ENCODE assay signal across 1 cellular context in genomic region chr4:54767376-54767775, GRCh38.
TF ChIP-seq lines count a peak whose summit lies in the region.

No MANE protein-coding gene starts in this region.

TF ChIP-seq in GM23338, 12 proteins besides CTCF, POLR2A, EP300 and RAD21 (continued from another document):
- no peak for TF ChIP-seq ZNF462 (CRISPR knock-in tag; IDR thresholded peaks at IDR 0.05)
- no peak for TF ChIP-seq REST (IDR thresholded peaks at IDR 0.05; ENCODE audit: unreplicated experiment)
- TF ChIP-seq EZH2 (IDR thresholded peaks at IDR 0.05; ENCODE audit: low read depth, unreplicated experiment), result no peak
- no peak for TF ChIP-seq JUNB (IDR thresholded peaks at IDR 0.05; ENCODE audit: unreplicated experiment)
- no peak for TF ChIP-seq EZH2phosphoT487 (IDR thresholded peaks at IDR 0.05; ENCODE audit: unreplicated experiment)
- no peak for TF ChIP-seq ZNF114 (CRISPR knock-in tag; IDR thresholded peaks at IDR 0.05)
- no peak for TF ChIP-seq NANOG (IDR thresholded peaks at IDR 0.05; ENCODE audit: borderline replicate concordance)
